ENCODE assay signal across 1 cellular context in genomic region chr2:119683074-119683716, GRCh38.
TF ChIP-seq lines count a peak whose summit lies in the region.

No MANE protein-coding gene starts in this region.

TF ChIP-seq in GM23338, 12 proteins besides CTCF, POLR2A, EP300 and RAD21 (continued from another document):
- TF ChIP-seq ETS1 (IDR thresholded peaks at IDR 0.05) (no peak), CREB1 (CRISPR knock-in tag; IDR thresholded peaks at IDR 0.05; ENCODE audit: low read depth) (no peak), ZNF331 (CRISPR knock-in tag; IDR thresholded peaks at IDR 0.05; ENCODE audit: low read depth) (no peak), REST (IDR thresholded peaks at IDR 0.05; ENCODE audit: unreplicated experiment) (no peak)
